ENCODE assay signal across 8 cellular contexts in genomic region chr11:19951558-19952083, GRCh38.
DNase-seq lines count a peak whose midpoint lies in the region; ATAC-seq and TF ChIP-seq lines count a peak whose summit lies in the region.

No MANE protein-coding gene starts in this region.

- H3K27ac ChIP-seq in caudate nucleus (ENCODE audit: low read depth, low read length) (peak overlapping the region; percentile 19), left lung (no peak overlapping the region)

- H3K9me3 Mint-ChIP-seq in activated CD4-positive, alpha-beta T cell treated with anti-CD3 and anti-CD28 coated beads, Interleukin-2, amount 10 ng/mL, durations not matched to agents 7 days and 5 days: no peaks in the 10 kb centered on the region
- no peaks in the 10 kb centered on the region for H3K9me3 Mint-ChIP-seq in type B pancreatic cell

- POLR2A ChIA-PET in activated CD4-positive, alpha-beta T cell treated with anti-CD3 and anti-CD28 coated beads, Interleukin-2, amount 10 ng/mL, durations not matched to agents 7 days and 5 days (lab: Charles Lee): interaction anchor here (0.7 kb wide), 1 partner anchor 77 kb away, joined by 3 read pairs; no protein-coding TSS in a partner anchor

- H3K4me3 ChIP-seq in left lung: no peak overlapping the region

- H3K27me3 Mint-ChIP-seq in activated CD4-positive, alpha-beta T cell treated with anti-CD3 and anti-CD28 coated beads, Interleukin-2, amount 10 ng/mL, durations not matched to agents 7 days and 5 days: peaks cover 20% of the 10 kb centered on the region
- no peaks in the 10 kb centered on the region for H3K27me3 Mint-ChIP-seq in type B pancreatic cell

- H3K4me1 ChIP-seq in left lung: peaks cover 0 to 11% of the 10 kb centered on the region in 2 donors

- ATAC-seq in GM21423 (IDR thresholded peaks at IDR 0.05; ENCODE audit: unreplicated experiment) (peak; percentile 83), HG03571 (IDR thresholded peaks at IDR 0.05; ENCODE audit: unreplicated experiment) (peak; percentile 72), left lung (peak; percentile 79)

- peaks cover 6% of the 10 kb centered on the region for H3K4me1 Mint-ChIP-seq in activated CD4-positive, alpha-beta T cell treated with anti-CD3 and anti-CD28 coated beads, Interleukin-2, amount 10 ng/mL, durations not matched to agents 7 days and 5 days
- H3K4me1 Mint-ChIP-seq in type B pancreatic cell (ENCODE audit: unreplicated experiment): peaks cover 38% of the 10 kb centered on the region

- TF ChIP-seq CTCF in left lung (IDR thresholded peaks at IDR 0.05): peak; percentile 52 to 53
- peak; percentile 85 for TF ChIP-seq CTCF in type B pancreatic cell (conservative IDR thresholded peaks at IDR 0.05)

- peak overlapping the region; percentile 23 for H3K4me3 Mint-ChIP-seq in activated CD4-positive, alpha-beta T cell treated with anti-CD3 and anti-CD28 coated beads, Interleukin-2, amount 10 ng/mL, durations not matched to agents 7 days and 5 days
- H3K4me3 Mint-ChIP-seq in type B pancreatic cell: peak overlapping the region; percentile 5

- H3K27me3 ChIP-seq in left lung: no peaks in the 10 kb centered on the region

- intact Hi-C loops in left lung (cut with DNase I): no loop called here

- H3K27ac Mint-ChIP-seq in activated CD4-positive, alpha-beta T cell treated with anti-CD3 and anti-CD28 coated beads, Interleukin-2, amount 10 ng/mL, durations not matched to agents 7 days and 5 days: no peak overlapping the region
- peak overlapping the region; percentile 47 for H3K27ac Mint-ChIP-seq in type B pancreatic cell

- CTCF ChIA-PET in activated CD4-positive, alpha-beta T cell treated with anti-CD3 and anti-CD28 coated beads, Interleukin-2, amount 10 ng/mL, durations not matched to agents 7 days and 5 days (lab: Charles Lee): interaction anchor here (0.7 to 1.0 kb wide), 3 partner anchors 13 to 118 kb away, joined by 3 read pairs; no protein-coding TSS in a partner anchor

- H3K36me3 ChIP-seq in left lung: peaks cover 0 to 23% of the 10 kb centered on the region in 2 donors

- H3K36me3 Mint-ChIP-seq in activated CD4-positive, alpha-beta T cell treated with anti-CD3 and anti-CD28 coated beads, Interleukin-2, amount 10 ng/mL, durations not matched to agents 7 days and 5 days (ENCODE audit: low read depth): no peaks in the 10 kb centered on the region
- H3K36me3 Mint-ChIP-seq in type B pancreatic cell: peaks cover 13% of the 10 kb centered on the region

- H3K9me3 ChIP-seq in left lung: no peaks in the 10 kb centered on the region

- peak; percentile 20 for DNase-seq in activated CD4-positive, alpha-beta T cell treated with anti-CD3 and anti-CD28 coated beads, Interleukin-2, amount 10 ng/mL, durations not matched to agents 7 days and 5 days
- no peak for DNase-seq in activated CD4-positive, alpha-beta T cell treated with anti-CD3 and anti-CD28 coated beads for 1 hour
- DNase-seq in NOMO-1 treated with dmso at 0.1 percent for 144 hours (lab: John Stamatoyannopoulos, UW; ENCODE audit: unreplicated experiment): peak; percentile 12
- peak in 2 of 61 donors; percentile 35 to 36 for DNase-seq in caudate nucleus (lab: John Stamatoyannopoulos, UW)
- no peak for DNase-seq in left lung
- DNase-seq in type B pancreatic cell (ENCODE audit: extremely low spot score, unreplicated experiment): no peak

Comparison
In these comparisons a context has a peak if more than half of its experiments do, and no peak if none do; other contexts are left out.
1. DNase-seq: peak in activated CD4-positive, alpha-beta T cell treated with anti-CD3 and anti-CD28 coated beads, Interleukin-2, amount 10 ng/mL, durations not matched to agents 7 days and 5 days (single experiment) and NOMO-1 treated with dmso at 0.1 percent for 144 hours (single experiment); none in activated CD4-positive, alpha-beta T cell treated with anti-CD3 and anti-CD28 coated beads for 1 hour (single experiment), left lung (0 of 2) and type B pancreatic cell (single experiment).
2. Peak in every context shown above with its lines, with median percentiles within 50 percentile points of each other: ATAC-seq.